ENCODE assay signal across 9 cellular contexts in the genomic region with DNA sequence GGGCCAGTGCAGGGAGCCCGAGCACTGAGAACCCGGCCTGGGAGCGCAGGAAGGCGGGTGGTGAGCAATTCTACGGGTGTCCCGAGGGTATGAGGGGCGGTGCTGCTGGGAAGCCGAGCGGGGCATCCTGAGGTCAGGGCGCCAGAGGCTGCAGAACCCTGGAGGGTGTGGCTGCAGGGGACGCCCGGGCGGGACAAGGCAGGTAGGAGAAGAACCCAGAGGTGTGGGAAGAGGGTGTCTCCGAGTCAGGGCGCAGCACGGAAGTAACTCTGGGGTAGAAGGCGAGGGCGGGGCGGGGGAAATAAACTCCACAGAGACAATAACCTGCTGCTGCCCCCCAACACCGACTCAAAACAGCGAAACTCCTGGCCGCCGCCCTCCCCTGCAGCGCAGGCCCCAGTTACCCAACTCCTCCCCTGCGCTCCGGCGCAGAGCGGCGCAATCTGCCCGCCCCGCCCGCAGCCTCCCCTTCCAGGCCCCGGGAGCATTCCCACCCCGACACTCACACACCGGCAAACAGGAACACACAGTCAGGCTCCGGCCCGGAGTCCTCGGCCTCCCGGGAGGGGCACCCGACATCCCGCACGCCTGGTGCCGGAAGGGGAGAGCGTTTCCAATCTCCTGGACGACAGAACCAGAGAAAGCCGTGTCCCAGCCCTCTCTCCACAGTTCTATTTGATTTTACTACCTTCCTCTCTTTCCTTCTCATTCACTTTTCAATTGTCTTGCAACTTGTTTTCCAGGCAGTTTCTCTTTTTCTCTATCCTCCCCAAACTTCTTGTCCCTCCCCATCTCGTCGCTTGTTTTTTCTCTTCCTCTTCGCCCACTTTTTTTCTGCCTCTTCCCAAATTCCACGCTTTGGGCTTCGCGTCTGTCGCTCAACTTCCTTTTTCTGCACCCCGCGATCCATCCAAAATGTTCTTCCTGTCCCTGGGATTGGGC. TPM values are rescaled to one million over a fixed set of nuclear protein-coding genes. Genes with fewer than 3 reads are reported as not detected.
A peak's percentile ranks its signal among the peaks of the same experiment; 100 is the strongest.
DNase-seq lines count a peak whose midpoint lies in the region; ATAC-seq, FAIRE-seq and TF ChIP-seq lines count a peak whose summit lies in the region.
"Had no signal": no experiment of that assay in that cellular context is flagged by ENCODE, and none has a peak within 500 bp of the region (broad histone marks: within the 10 kb centered on the region; RNA-seq: fewer than 3 reads in every experiment).

No MANE protein-coding gene starts in this region.

- TF ChIP-seq RAD21 in A549 (conservative IDR thresholded peaks at IDR 0.05 in 1 of 2, IDR thresholded peaks at IDR 0.05 in 1 of 2) = no peak

- peaks cover 30% of the 10 kb centered on the region for H3K4me1 Mint-ChIP-seq in activated naive CD8-positive, alpha-beta T cell treated with anti-CD3 and anti-CD28 coated beads for 36 hours

- TF ChIP-seq POLR2A in A549 (IDR thresholded peaks at IDR 0.05; ENCODE audit: low read length) (no peak), H54 (IDR thresholded peaks at IDR 0.05; ENCODE audit: low read depth, low read length) (no peak)

- TF ChIP-seq CTCF in A549 (IDR thresholded peaks at IDR 0.05) = no peak

- no peaks in the 10 kb centered on the region for H3K36me3 ChIP-seq in small intestine (ENCODE audit: control insufficient read depth in 2 of 2, insufficient read depth in 2 of 2, low read length in 2 of 2)

- peak overlapping the region; percentile 69 for H3K4me3 Mint-ChIP-seq in activated naive CD8-positive, alpha-beta T cell treated with anti-CD3 and anti-CD28 coated beads for 36 hours

- H3K4me2 ChIP-seq in A549 = peak overlapping the region; percentile 89

- peaks cover 26 to 34% of the 10 kb centered on the region in 2 donors for H3K27me3 ChIP-seq in small intestine (ENCODE audit: control insufficient read depth in 2 of 2, insufficient read depth in 2 of 2, low read length in 2 of 2)

- peaks cover 14% of the 10 kb centered on the region for H3K9me3 ChIP-seq in A549
- H3K9me3 ChIP-seq in small intestine (ENCODE audit: control insufficient read depth, low read depth) = no peaks in the 10 kb centered on the region

- ATAC-seq in A549 (peak in 1 of 2 experiments; percentile 14; a peak in 3 of 6 replicates), GM18870 (IDR thresholded peaks at IDR 0.05; ENCODE audit: unreplicated experiment) (no peak), HG02623 (IDR thresholded peaks at IDR 0.05; ENCODE audit: unreplicated experiment) (no peak)

- 36% methylated on average over 50 of the region's 55 CpGs for WGBS in A549 (ENCODE audit: missing lambda C conversion rate)
- WGBS in small intestine, 3 donors = 1 to 5% (median 2%) methylated on average over 37 to 55 of the region's 55 CpGs

- no peak overlapping the region for H3K27ac Mint-ChIP-seq in activated naive CD8-positive, alpha-beta T cell treated with anti-CD3 and anti-CD28 coated beads for 36 hours

- peaks cover 81% of the 10 kb centered on the region for H3K27me3 Mint-ChIP-seq in activated naive CD8-positive, alpha-beta T cell treated with anti-CD3 and anti-CD28 coated beads for 36 hours

- no peaks in the 10 kb centered on the region for H3K9me3 Mint-ChIP-seq in activated naive CD8-positive, alpha-beta T cell treated with anti-CD3 and anti-CD28 coated beads for 36 hours

- no peaks in the 10 kb centered on the region for H3K36me3 Mint-ChIP-seq in activated naive CD8-positive, alpha-beta T cell treated with anti-CD3 and anti-CD28 coated beads for 36 hours

- POLR2A ChIA-PET in A549 (lab: Yijun Ruan, JAX) = no interaction called here

- CTCF ChIA-PET in A549 (lab: Yijun Ruan, JAX) = interaction anchor here (1.4 to 3.7 kb wide), 4 partner anchors 9 to 175 kb away, joined by 6 to 20 read pairs (median 9); no protein-coding TSS in a partner anchor

- H3K4me1 ChIP-seq in A549 (peaks cover 24% of the 10 kb centered on the region), small intestine (ENCODE audit: control insufficient read depth in 2 of 2, insufficient read depth in 1 of 2, low read depth in 1 of 2, low read length in 1 of 2) (peaks cover 2 to 4% of the 10 kb centered on the region in 2 donors)

- FAIRE-seq in A549 (lab: Jason Lieb, UNC) (no peak), H54 (lab: Jason Lieb, UNC) (no peak), small intestine (lab: Jason Lieb, UNC) (no peak)

- H3K4me3 ChIP-seq in A549 = peak overlapping the region; percentile 47
- peak overlapping the region in 1 of 2 donors; percentile 30 for H3K4me3 ChIP-seq in small intestine (ENCODE audit: low read depth in 1 of 2, low read length in 2 of 2)

- peak overlapping the region in 1 of 2 experiments; percentile 68; a peak in 4 of 6 replicates for H3K27ac ChIP-seq in A549
- no peak overlapping the region for H3K27ac ChIP-seq in small intestine (ENCODE audit: low read depth in 1 of 2, low read length in 1 of 2)

- DNase-seq in A549 (ENCODE audit: low read depth in 1 of 2, low spot score in 1 of 2) = no peak
- DNase-seq in H54 (ENCODE audit: insufficient read length, low spot score) = peak; percentile 78
- DNase-seq in activated naive CD8-positive, alpha-beta T cell treated with anti-CD3 and anti-CD28 coated beads for 36 hours = peak; percentile 7
- DNase-seq in kidney tubule cell (ENCODE audit: low spot score) = peak; percentile 51
- no peak for DNase-seq in activated CD4-positive, CD25-positive, alpha-beta regulatory T cell (lab: John Stamatoyannopoulos, UW)
- no peak for DNase-seq in small intestine

- TF ChIP-seq EP300 in A549 (IDR thresholded peaks at IDR 0.05) = no peak

TF ChIP-seq in A549, 52 proteins besides CTCF, POLR2A, EP300 and RAD21:
- TF ChIP-seq CBX2 (IDR thresholded peaks at IDR 0.05; ENCODE audit: borderline replicate concordance, low read depth) = no peak
- TF ChIP-seq SMC3 (IDR thresholded peaks at IDR 0.05) = no peak
- TF ChIP-seq JUN (IDR thresholded peaks at IDR 0.05) = no peak
- no peak for TF ChIP-seq ZC3H11A (IDR thresholded peaks at IDR 0.05)
- no peak for TF ChIP-seq HOXB5 (CRISPR knock-in tag; IDR thresholded peaks at IDR 0.05)
- no peak for TF ChIP-seq CHD2 (IDR thresholded peaks at IDR 0.05; ENCODE audit: low read length, partially characterized antibody)
- TF ChIP-seq MAFK (IDR thresholded peaks at IDR 0.05; ENCODE audit: partially characterized antibody) = no peak
- no peak for TF ChIP-seq ESRRA (IDR thresholded peaks at IDR 0.05; ENCODE audit: borderline replicate concordance, low read length)
- TF ChIP-seq KDM5A (IDR thresholded peaks at IDR 0.05) = no peak
- no peak for TF ChIP-seq NPAS2 (CRISPR knock-in tag; IDR thresholded peaks at IDR 0.05; ENCODE audit: borderline replicate concordance)
- no peak for TF ChIP-seq ZSCAN20 (CRISPR knock-in tag; IDR thresholded peaks at IDR 0.05)
- TF ChIP-seq TP53 (CRISPR knock-in tag; IDR thresholded peaks at IDR 0.05) = no peak
TF ChIP-seq in A549: peak in this region for 0.

RNA-seq across cellular contexts. Expression of a gene that starts 2.4 kb away (rescaled TPM):
- polyA plus RNA-seq in A549 (2011; rRNA removed) (0.34 and 0.40 TPM in 2 replicates), A549 (2017; fragmentation: RNase III; extraction: RNeasy Plus Mini Kit Qiagen cat#74134 plus additional on column Dnase treatment) (0.13 to 0.14 TPM (median 0.13 TPM) in 3 replicates), small intestine (under 1 TPM in 1 of 3 donors, not detected in 2; 0.06 TPM)
- polyA plus RNA-seq in A549 (2012; cell fraction: cytosol; rRNA removed) = 0.09 and 0.12 TPM in 2 replicates
- 0.08 and 0.17 TPM in 2 replicates for polyA plus RNA-seq in A549 (2012; cell fraction: nucleus; rRNA removed)
- polyA minus RNA-seq in A549 (2011; rRNA and poly(A)+ RNA removed) = 0.17 and 0.39 TPM in 2 replicates
- total RNA-seq in activated naive CD8-positive, alpha-beta T cell treated with anti-CD3 and anti-CD28 coated beads for 36 hours = not detected
- total RNA-seq: activated CD8-positive, alpha-beta memory T cell treated with anti-CD3 and anti-CD28 coated beads for 36 hours had no signal

RNA-seq across cellular contexts. Expression of a gene that starts 31.9 kb away (rescaled TPM):
- polyA plus RNA-seq in A549 (2011; rRNA removed) (15.7 and 16.8 TPM in 2 replicates), A549 (2017; fragmentation: RNase III; extraction: RNeasy Plus Mini Kit Qiagen cat#74134 plus additional on column Dnase treatment) (8.3 to 11.0 TPM (median 9.8 TPM) in 3 replicates), small intestine (1 to 10 TPM; 1.1 to 5.6 (median 1.4) TPM)
- 7.5 and 10.0 TPM in 2 replicates for polyA plus RNA-seq in A549 (2012; cell fraction: cytosol; rRNA removed)
- polyA plus RNA-seq in A549 (2012; cell fraction: nucleus; rRNA removed) = 13.0 and 15.3 TPM in 2 replicates
- 36.3 and 37.7 TPM in 2 replicates for polyA minus RNA-seq in A549 (2011; rRNA and poly(A)+ RNA removed)
- total RNA-seq in activated naive CD8-positive, alpha-beta T cell treated with anti-CD3 and anti-CD28 coated beads for 36 hours = 1 to 10 TPM; 7.3 to 8.0 TPM

Comparison
In these comparisons a context has a peak if more than half of its experiments do, and no peak if none do; other contexts are left out.
1. DNase-seq: peak in H54 (single experiment), activated naive CD8-positive, alpha-beta T cell treated with anti-CD3 and anti-CD28 coated beads for 36 hours (single experiment) and kidney tubule cell (single experiment); none in A549 (0 of 2), activated CD4-positive, CD25-positive, alpha-beta regulatory T cell (0 of 4) and small intestine (single experiment).